Comparison of ENCODE assay signal across 1 cellular context in genomic region chr19:50921391-50922315, GRCh38.
TF ChIP-seq lines count a peak whose summit lies in the region.

No MANE protein-coding gene starts in this region.

TF ChIP-seq in GM23338, 12 proteins besides CTCF, POLR2A, EP300 and RAD21 (continued from another document):
- TF ChIP-seq ZNF462 (CRISPR knock-in tag; IDR thresholded peaks at IDR 0.05): no peak
- no peak for TF ChIP-seq EZH2phosphoT487 (IDR thresholded peaks at IDR 0.05; ENCODE audit: unreplicated experiment)
- TF ChIP-seq REST (IDR thresholded peaks at IDR 0.05; ENCODE audit: unreplicated experiment): no peak
- TF ChIP-seq STAT1 (IDR thresholded peaks at IDR 0.05; ENCODE audit: unreplicated experiment): no peak
- no peak for TF ChIP-seq CREB1 (CRISPR knock-in tag; IDR thresholded peaks at IDR 0.05; ENCODE audit: low read depth)
- no peak for TF ChIP-seq ZNF331 (CRISPR knock-in tag; IDR thresholded peaks at IDR 0.05; ENCODE audit: low read depth)
- TF ChIP-seq POLR2AphosphoS5 (IDR thresholded peaks at IDR 0.05; ENCODE audit: low read depth): no peak
- TF ChIP-seq EZH2 (IDR thresholded peaks at IDR 0.05; ENCODE audit: low read depth, unreplicated experiment): no peak
- TF ChIP-seq ETS1 (IDR thresholded peaks at IDR 0.05): no peak
